Comparison of ENCODE assay signal across 14 cellular contexts in genomic region chr19:31211088-31211487, GRCh38.
A peak's percentile ranks its signal among the peaks of the same experiment; 100 is the strongest.
DNase-seq lines count a peak whose midpoint lies in the region; ATAC-seq and TF ChIP-seq lines count a peak whose summit lies in the region.
"Had no signal": no experiment of that assay in that cellular context is flagged by ENCODE, and none has a peak within 500 bp of the region (broad histone marks: within the 10 kb centered on the region; RNA-seq: fewer than 3 reads in every experiment).

No MANE protein-coding gene starts in this region.

- H3K27me3 ChIP-seq in IMR-90 (ENCODE audit: control insufficient read depth, insufficient read depth, low read length) (no peaks in the 10 kb centered on the region), uterus (no peaks in the 10 kb centered on the region)

- CTCF ChIA-PET in activated CD4-positive, alpha-beta memory T cell treated with anti-CD3 and anti-CD28 coated beads for 36 hours (lab: Charles Lee) = no interaction called here
- CTCF ChIA-PET in activated CD4-positive, alpha-beta memory T cell treated with anti-CD3 and anti-CD28 coated beads, Interleukin-2, amount 10 ng/mL, durations not matched to agents 7 days and 5 days (lab: Charles Lee) = no interaction called here
- CTCF ChIA-PET in IMR-90 (lab: Yijun Ruan, JAX) = no interaction called here

- H3K36me3 Mint-ChIP-seq in activated CD4-positive, alpha-beta memory T cell treated with anti-CD3 and anti-CD28 coated beads for 36 hours = no peaks in the 10 kb centered on the region
- H3K36me3 Mint-ChIP-seq in activated CD4-positive, alpha-beta memory T cell treated with anti-CD3 and anti-CD28 coated beads, Interleukin-2, amount 10 ng/mL, durations not matched to agents 7 days and 5 days (ENCODE audit: low read depth) = peaks cover 17% of the 10 kb centered on the region
- H3K36me3 Mint-ChIP-seq in glutamatergic neuron (ENCODE audit: unreplicated experiment) = no peaks in the 10 kb centered on the region
- peaks cover 14% of the 10 kb centered on the region for H3K36me3 Mint-ChIP-seq in stimulated activated effector memory CD8-positive, alpha-beta T cell treated with anti-CD3 and anti-CD28 coated beads, Interleukin-12 subunit alpha, Interleukin-12 subunit beta, amount 100 ng/mL, for 72 hours
- H3K36me3 Mint-ChIP-seq: CD4-positive, CD25-positive, alpha-beta regulatory T cell had no signal

- no peak overlapping the region for H3K56ac ChIP-seq in IMR-90 (ENCODE audit: extremely low read depth, insufficient read depth, low read length)

- no peak overlapping the region; the same call in 1 of the 2 replicates for H3K18ac ChIP-seq in IMR-90 (ENCODE audit: low read depth, low read length)

- no peak overlapping the region for H2AK9ac ChIP-seq in IMR-90 (replicated peaks; ENCODE audit: low read depth, low read length, poor library complexity)

- ATAC-seq in IMR-90 (ENCODE audit: low read depth) (no peak), HG03159 (IDR thresholded peaks at IDR 0.05; ENCODE audit: unreplicated experiment) (no peak)
- no peak for ATAC-seq in stimulated activated effector memory CD8-positive, alpha-beta T cell treated with anti-CD3 and anti-CD28 coated beads, Interleukin-12 subunit alpha, Interleukin-12 subunit beta, amount 100 ng/mL, for 72 hours
- ATAC-seq: HCT116 had no signal

- 0 out of 2 replicates have a peak overlapping the region, but pooled peaks have one; percentile 16 for H3K23ac ChIP-seq in IMR-90 (ENCODE audit: low read depth, low read length)

- dilution Hi-C loops in IMR-90 (cut with HindIII; ENCODE audit: low sequenced_read_pairs, unreplicated experiment) = no loop called here

- H3K9ac ChIP-seq in IMR-90 (ENCODE audit: low read depth, low read length) = no peak overlapping the region
- H3K9ac ChIP-seq: BLaER1 treated with 17β-estradiol and CSF1 and Interleukin-3, amounts not matched to agents 10 nM and 100 nM; GM23248 had no signal

- peaks cover 0 to 3% of the 10 kb centered on the region in 2 experiments; a peak in 1 of 4 replicates for H3K79me1 ChIP-seq in IMR-90 (ENCODE audit: low read depth in 1 of 2, low read length in 2 of 2)

- POLR2A ChIA-PET in activated CD4-positive, alpha-beta memory T cell treated with anti-CD3 and anti-CD28 coated beads for 36 hours (lab: Charles Lee) = no interaction called here
- POLR2A ChIA-PET in activated CD4-positive, alpha-beta memory T cell treated with anti-CD3 and anti-CD28 coated beads, Interleukin-2, amount 10 ng/mL, durations not matched to agents 7 days and 5 days (lab: Charles Lee) = no interaction called here
- POLR2A ChIA-PET in IMR-90 (lab: Charles Lee; ENCODE audit: unreplicated experiment) = no interaction called here

- no peaks in the 10 kb centered on the region for H4K20me1 ChIP-seq in IMR-90 (ENCODE audit: insufficient read depth, low read length)
- H4K20me1 ChIP-seq: BLaER1 treated with 17β-estradiol and CSF1 and Interleukin-3, amounts not matched to agents 10 nM and 100 nM had no signal

- peak overlapping the region; percentile 74; the same call in 1 of the 3 replicates for H2BK15ac ChIP-seq in IMR-90 (ENCODE audit: low read depth, low read length)

- no TSS peak for BruUV-seq in IMR-90 (replicated peaks; lab: Mats Ljungman, UMichigan)

- no peak for DNase-seq in activated CD4-positive, alpha-beta memory T cell treated with anti-CD3 and anti-CD28 coated beads for 36 hours
- no peak for DNase-seq in activated CD4-positive, alpha-beta memory T cell treated with anti-CD3 and anti-CD28 coated beads, Interleukin-2, amount 10 ng/mL, durations not matched to agents 7 days and 5 days
- DNase-seq in IMR-90 = no peak
- DNase-seq in glutamatergic neuron = no peak
- no peak for DNase-seq in stimulated activated effector memory CD8-positive, alpha-beta T cell treated with anti-CD3 and anti-CD28 coated beads, Interleukin-12 subunit alpha, Interleukin-12 subunit beta, amount 100 ng/mL, for 72 hours (ENCODE audit: low spot score in 2 of 2)
- no peak for DNase-seq in uterus
- DNase-seq: ACHN; CD4-positive, CD25-positive, alpha-beta regulatory T cell; DMS53; GF-D8; GM23248 had no signal

- intact Hi-C loops in activated CD4-positive, alpha-beta memory T cell treated with anti-CD3 and anti-CD28 coated beads for 36 hours (cut with micrococcal nuclease) = loop anchor here (5.0 to 10.0 kb wide), 2 partner anchors 1266 to 1539 kb away; partner anchors contain the start of gene URI1
- intact Hi-C loops in IMR-90 (cut with micrococcal nuclease) (no loop called here), uterus (cut with DNase I; ENCODE audit: low total_unique reads) (no loop called here)

- TF ChIP-seq CTCF in IMR-90 (conservative IDR thresholded peaks at IDR 0.05; ENCODE audit: low read depth, low read length) = no peak
- TF ChIP-seq CTCF in glutamatergic neuron (IDR thresholded peaks at IDR 0.05; ENCODE audit: partially characterized antibody, unreplicated experiment) = no peak
- TF ChIP-seq CTCF in uterus (IDR thresholded peaks at IDR 0.05) = no peak

- H3K4me1 Mint-ChIP-seq in activated CD4-positive, alpha-beta memory T cell treated with anti-CD3 and anti-CD28 coated beads for 36 hours (ENCODE audit: low read depth) = peaks cover 24% of the 10 kb centered on the region
- H3K4me1 Mint-ChIP-seq in activated CD4-positive, alpha-beta memory T cell treated with anti-CD3 and anti-CD28 coated beads, Interleukin-2, amount 10 ng/mL, durations not matched to agents 7 days and 5 days = peaks cover 26% of the 10 kb centered on the region
- no peaks in the 10 kb centered on the region for H3K4me1 Mint-ChIP-seq in glutamatergic neuron (ENCODE audit: low read depth, unreplicated experiment)
- peaks cover 44% of the 10 kb centered on the region for H3K4me1 Mint-ChIP-seq in stimulated activated effector memory CD8-positive, alpha-beta T cell treated with anti-CD3 and anti-CD28 coated beads, Interleukin-12 subunit alpha, Interleukin-12 subunit beta, amount 100 ng/mL, for 72 hours

- peak overlapping the region; percentile 59 for H3K4ac ChIP-seq in IMR-90 (ENCODE audit: low read depth, low read length)

- no peak overlapping the region for H3K4me2 ChIP-seq in IMR-90 (ENCODE audit: low read depth, low read length)
- H3K4me2 ChIP-seq: BLaER1 treated with 17β-estradiol and CSF1 and Interleukin-3, amounts not matched to agents 10 nM and 100 nM had no signal

- H3K36me3 ChIP-seq in IMR-90 (ENCODE audit: control insufficient read depth, insufficient read depth, low read length) (no peaks in the 10 kb centered on the region), uterus (no peaks in the 10 kb centered on the region)
- H3K36me3 ChIP-seq: BLaER1 treated with 17β-estradiol and CSF1 and Interleukin-3, amounts not matched to agents 10 nM and 100 nM had no signal

- H3K9me1 ChIP-seq in IMR-90 (ENCODE audit: insufficient read depth, low read length) = 0 out of 2 replicates have a peak, but pooled peaks cover 5% of the 10 kb centered on the region

- no peak for TF ChIP-seq RAD21 in IMR-90 (IDR thresholded peaks at IDR 0.05; ENCODE audit: low read length)

- peak overlapping the region; percentile 84 for H2AK5ac ChIP-seq in IMR-90 (ENCODE audit: low read depth, low read length)

- 96% methylated on average over 2 of the region's 3 CpGs; no CpG with 5 or more reads in 1 of the 2 experiments for WGBS in IMR-90 (ENCODE audit: extremely low coverage in 2 of 2, insufficient read length in 1 of 2), 2 experiments

- H3K14ac ChIP-seq in IMR-90 (replicated peaks; ENCODE audit: low read depth, low read length) = 0 out of 2 replicates have a peak overlapping the region, but pooled peaks have one; percentile 28

- no peak overlapping the region for H3K4me3 Mint-ChIP-seq in activated CD4-positive, alpha-beta memory T cell treated with anti-CD3 and anti-CD28 coated beads for 36 hours
- no peak overlapping the region for H3K4me3 Mint-ChIP-seq in activated CD4-positive, alpha-beta memory T cell treated with anti-CD3 and anti-CD28 coated beads, Interleukin-2, amount 10 ng/mL, durations not matched to agents 7 days and 5 days
- H3K4me3 Mint-ChIP-seq in glutamatergic neuron (ENCODE audit: unreplicated experiment) = no peak overlapping the region
- no peak overlapping the region for H3K4me3 Mint-ChIP-seq in stimulated activated effector memory CD8-positive, alpha-beta T cell treated with anti-CD3 and anti-CD28 coated beads, Interleukin-12 subunit alpha, Interleukin-12 subunit beta, amount 100 ng/mL, for 72 hours
- H3K4me3 Mint-ChIP-seq: CD4-positive, CD25-positive, alpha-beta regulatory T cell had no signal

- H4K91ac ChIP-seq in IMR-90 (ENCODE audit: insufficient read depth, low read depth, low read length) = no peak overlapping the region; the same call in 1 of the 2 replicates

- H3K9me3 Mint-ChIP-seq in activated CD4-positive, alpha-beta memory T cell treated with anti-CD3 and anti-CD28 coated beads for 36 hours = peaks cover 3% of the 10 kb centered on the region
- H3K9me3 Mint-ChIP-seq in activated CD4-positive, alpha-beta memory T cell treated with anti-CD3 and anti-CD28 coated beads, Interleukin-2, amount 10 ng/mL, durations not matched to agents 7 days and 5 days = peaks cover 9% of the 10 kb centered on the region
- H3K9me3 Mint-ChIP-seq in glutamatergic neuron (ENCODE audit: unreplicated experiment) = no peaks in the 10 kb centered on the region
- no peaks in the 10 kb centered on the region for H3K9me3 Mint-ChIP-seq in stimulated activated effector memory CD8-positive, alpha-beta T cell treated with anti-CD3 and anti-CD28 coated beads, Interleukin-12 subunit alpha, Interleukin-12 subunit beta, amount 100 ng/mL, for 72 hours

- H4K5ac ChIP-seq in IMR-90 (ENCODE audit: low read depth, low read length) = peak overlapping the region; percentile 20; the same call in 1 of the 2 replicates

- no peak overlapping the region for H2AFZ ChIP-seq in IMR-90 (replicated peaks; ENCODE audit: low read length, poor library complexity)
- H2AFZ ChIP-seq: GM23248 had no signal

- H3K4me1 ChIP-seq in IMR-90 (ENCODE audit: control insufficient read depth, insufficient read depth, low read length) = peaks cover 7% of the 10 kb centered on the region
- no peaks in the 10 kb centered on the region for H3K4me1 ChIP-seq in uterus

- no peaks in the 10 kb centered on the region for H3K9me3 ChIP-seq in IMR-90 (ENCODE audit: control insufficient read depth, insufficient read depth, low read length)
- H3K9me3 ChIP-seq in uterus = no peaks in the 10 kb centered on the region
- H3K9me3 ChIP-seq: BLaER1 treated with 17β-estradiol and CSF1 and Interleukin-3, amounts not matched to agents 10 nM and 100 nM had no signal

- peak overlapping the region; percentile 65; the same call in 1 of the 2 replicates for H2BK20ac ChIP-seq in IMR-90 (ENCODE audit: low read depth, low read length)

- peaks cover 3% of the 10 kb centered on the region for H3K27me3 Mint-ChIP-seq in activated CD4-positive, alpha-beta memory T cell treated with anti-CD3 and anti-CD28 coated beads for 36 hours
- H3K27me3 Mint-ChIP-seq in activated CD4-positive, alpha-beta memory T cell treated with anti-CD3 and anti-CD28 coated beads, Interleukin-2, amount 10 ng/mL, durations not matched to agents 7 days and 5 days = peaks cover 2% of the 10 kb centered on the region
- H3K27me3 Mint-ChIP-seq in glutamatergic neuron (ENCODE audit: unreplicated experiment) = no peaks in the 10 kb centered on the region
- H3K27me3 Mint-ChIP-seq: CD4-positive, CD25-positive, alpha-beta regulatory T cell had no signal

- in situ Hi-C loops in IMR-90 (cut with MboI; ENCODE audit: low sequenced_read_pairs) = loop anchor here (5.0 kb wide), 1 partner anchor 84 kb away; no protein-coding TSS in a partner anchor

- peak overlapping the region; percentile 13 for H2BK5ac ChIP-seq in IMR-90 (ENCODE audit: low read depth, low read length, poor library complexity, severe bottlenecking)

- H2BK120ac ChIP-seq in IMR-90 (ENCODE audit: low read depth, low read length) = peak overlapping the region; percentile 46; the same call in 1 of the 2 replicates

- no peak overlapping the region for H3K4me3 ChIP-seq in IMR-90 (ENCODE audit: insufficient read depth, low read depth, low read length)
- no peak overlapping the region for H3K4me3 ChIP-seq in uterus
- H3K4me3 ChIP-seq: BLaER1 treated with 17β-estradiol and CSF1 and Interleukin-3, amounts not matched to agents 10 nM and 100 nM; GM23248 had no signal

- H3K27ac Mint-ChIP-seq in activated CD4-positive, alpha-beta memory T cell treated with anti-CD3 and anti-CD28 coated beads for 36 hours = peak overlapping the region; percentile 26
- H3K27ac Mint-ChIP-seq in activated CD4-positive, alpha-beta memory T cell treated with anti-CD3 and anti-CD28 coated beads, Interleukin-2, amount 10 ng/mL, durations not matched to agents 7 days and 5 days = no peak overlapping the region
- peak overlapping the region; percentile 18 for H3K27ac Mint-ChIP-seq in glutamatergic neuron (ENCODE audit: unreplicated experiment)
- peak overlapping the region; percentile 30 for H3K27ac Mint-ChIP-seq in stimulated activated effector memory CD8-positive, alpha-beta T cell treated with anti-CD3 and anti-CD28 coated beads, Interleukin-12 subunit alpha, Interleukin-12 subunit beta, amount 100 ng/mL, for 72 hours
- H3K27ac Mint-ChIP-seq: CD4-positive, CD25-positive, alpha-beta regulatory T cell had no signal

- no peak for TF ChIP-seq POLR2A in IMR-90 (IDR thresholded peaks at IDR 0.05; ENCODE audit: low read depth, low read length)
- no peak for TF ChIP-seq POLR2A in uterus (IDR thresholded peaks at IDR 0.05)

- H3K27ac ChIP-seq in IMR-90 (ENCODE audit: insufficient read depth, low read length) = no peak overlapping the region
- no peak overlapping the region for H3K27ac ChIP-seq in uterus
- H3K27ac ChIP-seq: BLaER1 treated with 17β-estradiol and CSF1 and Interleukin-3, amounts not matched to agents 10 nM and 100 nM; GM23248 had no signal

- H4K8ac ChIP-seq in IMR-90 (ENCODE audit: low read depth in 2 of 2, low read length in 2 of 2) = no peak overlapping the region; a peak in 2 of 4 replicates
